Comparison of ENCODE assay signal across 23 cellular contexts in genomic region chr1:80540605-80541004, GRCh38.
"Had no signal": no experiment of that assay in that cellular context is flagged by ENCODE, and none has a peak within 500 bp of the region (broad histone marks: within the 10 kb centered on the region; RNA-seq: fewer than 3 reads in every experiment).

No MANE protein-coding gene starts in this region.

- H3K27ac Mint-ChIP-seq: activated CD8-positive, alpha-beta memory T cell treated with anti-CD3 and anti-CD28 coated beads, Interleukin-2, amount 10 ng/mL, durations not matched to agents 7 days and 5 days; activated naive CD4-positive, alpha-beta T cell treated with anti-CD3 and anti-CD28 coated beads, Interleukin-2, amount 50 U/mL, for 24 hours; activated T-cell treated with anti-CD3 and anti-CD28 coated beads, Interleukin-2, amount 50 U/mL, for 24 hours; activated T-helper 1 cell treated with anti-CD3 and anti-CD28 coated beads, Interleukin-12 subunit alpha, Interleukin-12 subunit beta, Interleukin-2, Interleukin-4 antibody, amounts not matched to agents 30 ng/mL and 10 ng/mL and 1 ng/mL, durations not matched to agents 14 hours and 24 hours and 36 hours; brain; T-helper 17 cell; WTC11 had no signal

- DNase-seq: activated CD4-positive, alpha-beta T cell treated with anti-CD3 and anti-CD28 coated beads for 48 hours; activated CD4-positive, alpha-beta T cell treated with anti-CD3 and anti-CD28 coated beads, Interleukin-2, amount 50 U/mL, for 4 hours; activated CD4-positive, CD25-positive, alpha-beta regulatory T cell treated with anti-CD3 and anti-CD28 coated beads, Interleukin-2, amount 50 U/mL, for 72 hours; activated CD8-positive, alpha-beta memory T cell treated with anti-CD3 and anti-CD28 coated beads, Interleukin-2, amount 10 ng/mL, durations not matched to agents 7 days and 5 days; activated effector memory CD4-positive, alpha-beta T cell treated with Interleukin-2 at 50 U/mL for 16 hours; activated naive CD4-positive, alpha-beta T cell; activated T-cell treated with anti-CD3 and anti-CD28 coated beads, Interleukin-2, amount 50 U/mL, for 24 hours; amygdala; MM.1S; NCI-H1105; NCI-H1436; NCI-H1694 treated with DMSO at 0.1 percent for 48 hours; NCI-H2081; NCI-H446; NCI-H524; PC-3; SHP77 treated with DMSO at 0.1 percent for 48 hours; T-helper 17 cell; T-helper 9 cell had no signal

- H3K36me3 Mint-ChIP-seq: activated CD8-positive, alpha-beta memory T cell treated with anti-CD3 and anti-CD28 coated beads, Interleukin-2, amount 10 ng/mL, durations not matched to agents 7 days and 5 days; activated naive CD4-positive, alpha-beta T cell treated with anti-CD3 and anti-CD28 coated beads, Interleukin-2, amount 50 U/mL, for 24 hours; brain; WTC11 had no signal

- H3K9me3 Mint-ChIP-seq: activated naive CD4-positive, alpha-beta T cell treated with anti-CD3 and anti-CD28 coated beads, Interleukin-2, amount 50 U/mL, for 24 hours; activated T-helper 1 cell treated with anti-CD3 and anti-CD28 coated beads, Interleukin-12 subunit alpha, Interleukin-12 subunit beta, Interleukin-2, Interleukin-4 antibody, amounts not matched to agents 30 ng/mL and 10 ng/mL and 1 ng/mL, durations not matched to agents 14 hours and 24 hours and 36 hours; brain; WTC11 had no signal

- H3K4me3 Mint-ChIP-seq: activated CD8-positive, alpha-beta memory T cell treated with anti-CD3 and anti-CD28 coated beads, Interleukin-2, amount 10 ng/mL, durations not matched to agents 7 days and 5 days; activated naive CD4-positive, alpha-beta T cell treated with anti-CD3 and anti-CD28 coated beads, Interleukin-2, amount 50 U/mL, for 24 hours; activated T-cell treated with anti-CD3 and anti-CD28 coated beads, Interleukin-2, amount 50 U/mL, for 24 hours; activated T-helper 1 cell treated with anti-CD3 and anti-CD28 coated beads, Interleukin-12 subunit alpha, Interleukin-12 subunit beta, Interleukin-2, Interleukin-4 antibody, amounts not matched to agents 30 ng/mL and 10 ng/mL and 1 ng/mL, durations not matched to agents 14 hours and 24 hours and 36 hours; brain; T-helper 17 cell; WTC11 had no signal

- H3K4me1 Mint-ChIP-seq: activated CD8-positive, alpha-beta memory T cell treated with anti-CD3 and anti-CD28 coated beads, Interleukin-2, amount 10 ng/mL, durations not matched to agents 7 days and 5 days; activated naive CD4-positive, alpha-beta T cell treated with anti-CD3 and anti-CD28 coated beads, Interleukin-2, amount 50 U/mL, for 24 hours; T-helper 17 cell had no signal

- H3K27me3 Mint-ChIP-seq: activated CD8-positive, alpha-beta memory T cell treated with anti-CD3 and anti-CD28 coated beads, Interleukin-2, amount 10 ng/mL, durations not matched to agents 7 days and 5 days; activated naive CD4-positive, alpha-beta T cell treated with anti-CD3 and anti-CD28 coated beads, Interleukin-2, amount 50 U/mL, for 24 hours; activated T-cell treated with anti-CD3 and anti-CD28 coated beads, Interleukin-2, amount 50 U/mL, for 24 hours; T-helper 17 cell had no signal

- ATAC-seq: activated CD8-positive, alpha-beta memory T cell treated with anti-CD3 and anti-CD28 coated beads, Interleukin-2, amount 10 ng/mL, durations not matched to agents 7 days and 5 days; PC-3; T-helper 17 cell; WTC11 had no signal
